ENCODE assay signal across 9 cellular contexts in genomic region chr2:9174771-9175441, GRCh38. TPM values are rescaled to one million over a fixed set of nuclear protein-coding genes. Genes with fewer than 3 reads are reported as not detected.
DNase-seq lines count a peak whose midpoint lies in the region; ATAC-seq, FAIRE-seq and TF ChIP-seq lines count a peak whose summit lies in the region.
"Had no signal": no experiment of that assay in that cellular context is flagged by ENCODE, and none has a peak within 500 bp of the region (broad histone marks: within the 10 kb centered on the region; RNA-seq: fewer than 3 reads in every experiment).

No MANE protein-coding gene starts in this region.

- no peaks in the 10 kb centered on the region for H3K36me3 ChIP-seq in pancreas

- ATAC-seq in pancreas = no peak
- ATAC-seq in stimulated activated naive CD8-positive, alpha-beta T cell treated with anti-CD3 and anti-CD28 coated beads, Interleukin-15, Interleukin-2, amounts not matched to agents 100 U/mL and 50 U/mL, for 24 hours = no peak

- H3K36me3 Mint-ChIP-seq in nephron progenitor cell (ENCODE audit: low read depth) = no peaks in the 10 kb centered on the region

- H3K4me1 Mint-ChIP-seq in nephron progenitor cell = peaks cover 30% of the 10 kb centered on the region

- no peak overlapping the region for H3K4me3 Mint-ChIP-seq in nephron progenitor cell
- H3K4me3 Mint-ChIP-seq: T-helper 1 cell treated with Interleukin-12 subunit alpha and Interleukin-12 subunit beta and Interleukin-4 antibody, amounts not matched to agents 30 μg/mL and 1 μg/mL, for 36 hours had no signal

- H3K27me3 Mint-ChIP-seq in nephron progenitor cell (ENCODE audit: low read depth, poor library complexity) = peaks cover 16% of the 10 kb centered on the region

- H3K27ac Mint-ChIP-seq in nephron progenitor cell = peak overlapping the region; percentile 79
- H3K27ac Mint-ChIP-seq: T-helper 1 cell treated with Interleukin-12 subunit alpha and Interleukin-12 subunit beta and Interleukin-4 antibody, amounts not matched to agents 30 μg/mL and 1 μg/mL, for 36 hours had no signal

- DNase-seq in ELR (ENCODE audit: low read depth) (peak; percentile 94), NCI-H2029 (lab: John Stamatoyannopoulos, UW) (peak; percentile 89), astrocyte of the hippocampus (ENCODE audit: low read depth, low spot score) (peak; percentile 84), nephron progenitor cell (no peak), germinal center (ENCODE audit: low spot score) (no peak), pancreas (no peak), NCI-H446 treated with DMSO at 0.1 percent for 48 hours (lab: John Stamatoyannopoulos, UW) (no peak)
- DNase-seq in stimulated activated naive CD8-positive, alpha-beta T cell treated with anti-CD3 and anti-CD28 coated beads, Interleukin-15, Interleukin-2, amounts not matched to agents 100 U/mL and 50 U/mL, for 24 hours = no peak

- no peaks in the 10 kb centered on the region for H3K9me3 Mint-ChIP-seq in nephron progenitor cell
- H3K9me3 Mint-ChIP-seq: T-helper 1 cell treated with Interleukin-12 subunit alpha and Interleukin-12 subunit beta and Interleukin-4 antibody, amounts not matched to agents 30 μg/mL and 1 μg/mL, for 36 hours had no signal

- WGBS in pancreas, 2 donors = 78 to 79% methylated on average over 10 of the region's 10 CpGs

- no peak overlapping the region for H3K27ac ChIP-seq in pancreas

- intact Hi-C loops in pancreas (cut with DNase I) = no loop called here

- no peaks in the 10 kb centered on the region for H3K27me3 ChIP-seq in pancreas

- H3K4me1 ChIP-seq in pancreas = peaks cover 8 to 10% (median 9%) of the 10 kb centered on the region in 3 donors

- no peak for FAIRE-seq in pancreas (lab: Jason Lieb, UNC)

- TF ChIP-seq CTCF in nephron progenitor cell (IDR thresholded peaks at IDR 0.05) (no peak), pancreas (IDR thresholded peaks at IDR 0.05) (no peak)

- no peak overlapping the region for H3K4me3 ChIP-seq in pancreas

- H3K9me3 ChIP-seq in pancreas = no peaks in the 10 kb centered on the region

RNA-seq across cellular contexts. Expression of gene ASAP2, which starts 31.7 kb away (rescaled TPM):
- 10 to 100 TPM in 3 of 6 donors, 1 to 10 TPM in 3; 6.5 to 17.7 (median 8.8) TPM for total RNA-seq in pancreas
- 1 to 10 TPM; 5.8 to 6.6 TPM for polyA plus RNA-seq in pancreas

Comparison
In these comparisons a context has a peak if more than half of its experiments do, and no peak if none do; other contexts are left out.
1. DNase-seq: peak in ELR (single experiment), NCI-H2029 (single experiment) and astrocyte of the hippocampus (single experiment); none in nephron progenitor cell (single experiment), germinal center (single experiment), pancreas (0 of 6), NCI-H446 treated with DMSO at 0.1 percent for 48 hours (single experiment) and stimulated activated naive CD8-positive, alpha-beta T cell treated with anti-CD3 and anti-CD28 coated beads, Interleukin-15, Interleukin-2, amounts not matched to agents 100 U/mL and 50 U/mL, for 24 hours (single experiment).